ENCODE assay signal across 22 cellular contexts in genomic region chr5:176955895-176956294, GRCh38. TPM values are rescaled to one million over a fixed set of nuclear protein-coding genes. Genes with fewer than 3 reads are reported as not detected.
DNase-seq lines count a peak whose midpoint lies in the region; TF ChIP-seq lines count a peak whose summit lies in the region.
"Had no signal": no experiment of that assay in that cellular context is flagged by ENCODE, and none has a peak within 500 bp of the region (broad histone marks: within the 10 kb centered on the region; RNA-seq: fewer than 3 reads in every experiment).

No MANE protein-coding gene starts in this region.

- in situ Hi-C loops in mammary epithelial cell (cut with MboI; ENCODE audit: low sequenced_read_pairs in 2 of 2), result no loop called here

- no peaks in the 10 kb centered on the region for H4K20me1 ChIP-seq in mammary epithelial cell (ENCODE audit: insufficient read depth, low read length)

- BruUV-seq in mammary epithelial cell (replicated peaks; lab: Mats Ljungman, UMichigan), result no TSS peak

- peak; percentile 5 for DNase-seq in ELR (ENCODE audit: low read depth)
- DNase-seq in M059J (ENCODE audit: low read depth), result peak; percentile 51
- peak; percentile 57 for DNase-seq in mammary epithelial cell
- DNase-seq in kidney tubule cell (ENCODE audit: low spot score), result peak; percentile 26
- no peak for DNase-seq in activated CD8-positive, alpha-beta memory T cell treated with anti-CD3 and anti-CD28 coated beads for 24 hours
- DNase-seq in RPMI8226, result no peak
- DNase-seq in NOMO-1 (lab: John Stamatoyannopoulos, UW; ENCODE audit: unreplicated experiment in 2 of 2), result no peak
- DNase-seq in SJCRH30, result no peak
- DNase-seq: activated CD4-positive, alpha-beta T cell treated with anti-CD3 and anti-CD28 coated beads, Interleukin-2, amount 10 ng/mL, durations not matched to agents 24 days and 14 days; activated CD8-positive, alpha-beta memory T cell treated with anti-CD3 and anti-CD28 coated beads, Interleukin-2, amount 50 U/mL, for 4 hours; activated effector memory CD4-positive, alpha-beta T cell treated with anti-CD3 and anti-CD28 coated beads, Interleukin-2, amount 50 U/mL, for 16 hours; amniotic stem cell; CD4-positive, alpha-beta T cell; endodermal cell; KG1; NCI-H1048; NCI-H2081 treated with DMSO at 0.1 percent for 48 hours; NCI-H524; spleen had no signal

- H2AFZ ChIP-seq in mammary epithelial cell (ENCODE audit: low read depth, low read length), result no peak overlapping the region

- H3K36me3 ChIP-seq in mammary epithelial cell (ENCODE audit: insufficient read depth, low read length) (peaks cover 17% of the 10 kb centered on the region), SJCRH30 (peaks cover 40% of the 10 kb centered on the region)

- H3K79me2 ChIP-seq in mammary epithelial cell (ENCODE audit: insufficient read depth, low read length), result peaks cover 5% of the 10 kb centered on the region

- no peak overlapping the region for H3K4me2 ChIP-seq in mammary epithelial cell (ENCODE audit: insufficient read depth, low read depth, low read length)

- dilution Hi-C loops in mammary epithelial cell (cut with HindIII; ENCODE audit: low sequenced_read_pairs), result no loop called here

- TF ChIP-seq CTCF in mammary epithelial cell (conservative IDR thresholded peaks at IDR 0.05 in 1 of 2, IDR thresholded peaks at IDR 0.05 in 1 of 2; ENCODE audit: extremely low read depth in 1 of 2, insufficient read depth in 1 of 2, low read depth in 1 of 2, low read length in 2 of 2), result no peak

- H3K9me3 ChIP-seq in mammary epithelial cell (replicated peaks; ENCODE audit: insufficient read depth, low read length) (no peaks in the 10 kb centered on the region), SJCRH30 (replicated peaks) (no peaks in the 10 kb centered on the region)
- H3K9me3 ChIP-seq: spleen, vagina had no signal

- H3K9ac ChIP-seq in mammary epithelial cell (ENCODE audit: insufficient read depth, low read length), result no peak overlapping the region

- intact Hi-C loops in mammary epithelial cell (cut with micrococcal nuclease), result loop anchor here (10.0 kb wide), 1 partner anchor 141 kb away; the partner anchor contains the start of gene UNC5A

- no peaks in the 10 kb centered on the region for H3K27me3 ChIP-seq in mammary epithelial cell (ENCODE audit: insufficient read depth, low read length)
- H3K27me3 ChIP-seq in SJCRH30, result no peaks in the 10 kb centered on the region
- H3K27me3 ChIP-seq: spleen, vagina had no signal

- H3K4me3 ChIP-seq in mammary epithelial cell (replicated peaks in 1 of 3; ENCODE audit: insufficient read depth in 1 of 3, low read depth in 2 of 3, low read length in 3 of 3) (no peak overlapping the region), SJCRH30 (no peak overlapping the region)
- H3K4me3 ChIP-seq: spleen, vagina had no signal

- peaks cover 12% of the 10 kb centered on the region for H3K4me1 ChIP-seq in mammary epithelial cell (ENCODE audit: insufficient read depth, low read length)
- no peaks in the 10 kb centered on the region for H3K4me1 ChIP-seq in SJCRH30
- H3K4me1 ChIP-seq: vagina had no signal

- H3K27ac ChIP-seq in mammary epithelial cell (ENCODE audit: insufficient read depth, low read depth, low read length), result peak overlapping the region; percentile 22
- no peak overlapping the region for H3K27ac ChIP-seq in SJCRH30
- H3K27ac ChIP-seq: spleen, vagina had no signal

- CTCF ChIA-PET in mammary epithelial cell (lab: Charles Lee; ENCODE audit: low non-redundant PET), result no interaction called here

RNA-seq across cellular contexts. Expression of gene UIMC1, which starts 50.7 kb away (rescaled TPM):
- 20.8 and 27.8 TPM in 2 replicates for total RNA-seq in M059J (2014; rRNA removed; shearing (Covaris generic))
- 10 to 100 TPM; 24.8 to 47.0 TPM for total RNA-seq in mammary epithelial cell
- polyA plus RNA-seq in mammary epithelial cell, result 16.5 TPM
- polyA minus RNA-seq in mammary epithelial cell, result 41.6 TPM
- 34.7 and 38.3 TPM in 2 replicates for total RNA-seq in SJCRH30 (2014; rRNA removed; shearing (Covaris generic))

RNA-seq across cellular contexts. Expression of gene HK3, which starts 56.7 kb away (rescaled TPM):
- not detected in 2 replicates for total RNA-seq in M059J (2014; rRNA removed; shearing (Covaris generic))
- not detected for total RNA-seq in mammary epithelial cell
- polyA plus RNA-seq in mammary epithelial cell, result 0.22 TPM
- not detected for polyA minus RNA-seq in mammary epithelial cell
- 0.15 TPM in 1 of 2 replicates, not detected in the other for total RNA-seq in SJCRH30 (2014; rRNA removed; shearing (Covaris generic))
- total RNA-seq: progenitor cell of endocrine pancreas had no signal
- polyA plus RNA-seq: AG04450 had no signal

Comparison
In these comparisons a context has a peak if more than half of its experiments do, and no peak if none do; other contexts are left out.
1. DNase-seq: peak in ELR (single experiment), M059J (single experiment), mammary epithelial cell (single experiment) and kidney tubule cell (single experiment); none in activated CD8-positive, alpha-beta memory T cell treated with anti-CD3 and anti-CD28 coated beads for 24 hours (single experiment), RPMI8226 (single experiment), NOMO-1 (0 of 2) and SJCRH30 (0 of 2).